ENCODE assay signal across 1 cellular context in genomic region chr20:1855113-1855512, GRCh38.
A peak's percentile ranks its signal among the peaks of the same experiment; 100 is the strongest.
TF ChIP-seq lines count a peak whose summit lies in the region.

No MANE protein-coding gene starts in this region.

TF ChIP-seq in HepG2, 621 proteins besides CTCF, POLR2A, EP300 and RAD21 (continued from another document and continues in another):
- TF ChIP-seq, protein P1, sequence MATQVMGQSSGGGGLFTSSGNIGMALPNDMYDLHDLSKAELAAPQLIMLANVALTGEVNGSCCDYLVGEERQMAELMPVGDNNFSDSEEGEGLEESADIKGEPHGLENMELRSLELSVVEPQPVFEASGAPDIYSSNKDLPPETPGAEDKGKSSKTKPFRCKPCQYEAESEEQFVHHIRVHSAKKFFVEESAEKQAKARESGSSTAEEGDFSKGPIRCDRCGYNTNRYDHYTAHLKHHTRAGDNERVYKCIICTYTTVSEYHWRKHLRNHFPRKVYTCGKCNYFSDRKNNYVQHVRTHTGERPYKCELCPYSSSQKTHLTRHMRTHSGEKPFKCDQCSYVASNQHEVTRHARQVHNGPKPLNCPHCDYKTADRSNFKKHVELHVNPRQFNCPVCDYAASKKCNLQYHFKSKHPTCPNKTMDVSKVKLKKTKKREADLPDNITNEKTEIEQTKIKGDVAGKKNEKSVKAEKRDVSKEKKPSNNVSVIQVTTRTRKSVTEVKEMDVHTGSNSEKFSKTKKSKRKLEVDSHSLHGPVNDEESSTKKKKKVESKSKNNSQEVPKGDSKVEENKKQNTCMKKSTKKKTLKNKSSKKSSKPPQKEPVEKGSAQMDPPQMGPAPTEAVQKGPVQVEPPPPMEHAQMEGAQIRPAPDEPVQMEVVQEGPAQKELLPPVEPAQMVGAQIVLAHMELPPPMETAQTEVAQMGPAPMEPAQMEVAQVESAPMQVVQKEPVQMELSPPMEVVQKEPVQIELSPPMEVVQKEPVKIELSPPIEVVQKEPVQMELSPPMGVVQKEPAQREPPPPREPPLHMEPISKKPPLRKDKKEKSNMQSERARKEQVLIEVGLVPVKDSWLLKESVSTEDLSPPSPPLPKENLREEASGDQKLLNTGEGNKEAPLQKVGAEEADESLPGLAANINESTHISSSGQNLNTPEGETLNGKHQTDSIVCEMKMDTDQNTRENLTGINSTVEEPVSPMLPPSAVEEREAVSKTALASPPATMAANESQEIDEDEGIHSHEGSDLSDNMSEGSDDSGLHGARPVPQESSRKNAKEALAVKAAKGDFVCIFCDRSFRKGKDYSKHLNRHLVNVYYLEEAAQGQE (IDR thresholded peaks at IDR 0.05; ENCODE audit: borderline replicate concordance in 1 of 2, low read depth in 1 of 2, low read length in 2 of 2): 0 out of 4 replicates have a peak, but pooled peaks of 1 of the 2 experiments have one; percentile 44
- TF ChIP-seq ZNF34 (CRISPR knock-in tag; IDR thresholded peaks at IDR 0.05; ENCODE audit: borderline replicate concordance) (no peak), SIX1 (CRISPR knock-in tag; IDR thresholded peaks at IDR 0.05; ENCODE audit: borderline replicate concordance) (peak; percentile 57; the same call in 1 of the 2 replicates), AKAP8 (CRISPR knock-in tag; IDR thresholded peaks at IDR 0.05) (no peak), MZF1 (CRISPR knock-in tag; IDR thresholded peaks at IDR 0.05; ENCODE audit: borderline replicate concordance) (no peak), ZUFSP (CRISPR knock-in tag; IDR thresholded peaks at IDR 0.05; ENCODE audit: borderline replicate concordance) (no peak), ZSCAN5A (CRISPR knock-in tag; IDR thresholded peaks at IDR 0.05; ENCODE audit: borderline replicate concordance) (no peak), XBP1 (CRISPR knock-in tag; IDR thresholded peaks at IDR 0.05) (no peak), SMARCC2 (IDR thresholded peaks at IDR 0.05) (no peak), XRCC5 (optimal IDR thresholded peaks at IDR 0.05; ENCODE audit: low read length) (no peak), ZNF816 (CRISPR knock-in tag; IDR thresholded peaks at IDR 0.05; ENCODE audit: borderline replicate concordance) (no peak), HHEX (CRISPR knock-in tag; IDR thresholded peaks at IDR 0.05) (no peak), RCOR2 (CRISPR knock-in tag; IDR thresholded peaks at IDR 0.05) (peak; percentile 74; the same call in 1 of the 2 replicates), ZNF160 (CRISPR knock-in tag; IDR thresholded peaks at IDR 0.05) (no peak), TOE1 (CRISPR knock-in tag; IDR thresholded peaks at IDR 0.05) (0 out of 2 replicates have a peak, but pooled peaks have one; percentile 45), HOXA3 (CRISPR knock-in tag; IDR thresholded peaks at IDR 0.05) (0 out of 2 replicates have a peak, but pooled peaks have one; percentile 38), HOXA7 (CRISPR knock-in tag; IDR thresholded peaks at IDR 0.05) (no peak), SMAD3 (CRISPR knock-in tag; IDR thresholded peaks at IDR 0.05) (no peak), NFYC (CRISPR knock-in tag; IDR thresholded peaks at IDR 0.05) (no peak), CSRNP2 (CRISPR knock-in tag; conservative IDR thresholded peaks at IDR 0.05; ENCODE audit: low read depth) (no peak), ZSCAN12 (CRISPR knock-in tag; IDR thresholded peaks at IDR 0.05) (no peak), MXI1 (IDR thresholded peaks at IDR 0.05; ENCODE audit: borderline replicate concordance, low read depth, low read length) (no peak), ZNF558 (CRISPR knock-in tag; IDR thresholded peaks at IDR 0.05; ENCODE audit: borderline replicate concordance) (no peak), MYC (CRISPR knock-in tag; IDR thresholded peaks at IDR 0.05; ENCODE audit: borderline replicate concordance) (no peak), SOX5 (CRISPR knock-in tag; IDR thresholded peaks at IDR 0.05; ENCODE audit: borderline replicate concordance) (peak; percentile 61; the same call in 1 of the 2 replicates), ZNF724P (CRISPR knock-in tag; IDR thresholded peaks at IDR 0.05; ENCODE audit: borderline replicate concordance) (no peak), REXO4 (CRISPR knock-in tag; IDR thresholded peaks at IDR 0.05; ENCODE audit: borderline replicate concordance) (no peak), ZNF431 (CRISPR knock-in tag; IDR thresholded peaks at IDR 0.05; ENCODE audit: borderline replicate concordance, low read depth) (no peak), HMGA1 (CRISPR knock-in tag; conservative IDR thresholded peaks at IDR 0.05) (no peak), ZHX1 (CRISPR knock-in tag; IDR thresholded peaks at IDR 0.05; ENCODE audit: low read depth) (no peak), ZNF17 (CRISPR knock-in tag; IDR thresholded peaks at IDR 0.05) (no peak), SCMH1 (CRISPR knock-in tag; IDR thresholded peaks at IDR 0.05; ENCODE audit: borderline replicate concordance) (no peak)
- TF ChIP-seq, protein P2, sequence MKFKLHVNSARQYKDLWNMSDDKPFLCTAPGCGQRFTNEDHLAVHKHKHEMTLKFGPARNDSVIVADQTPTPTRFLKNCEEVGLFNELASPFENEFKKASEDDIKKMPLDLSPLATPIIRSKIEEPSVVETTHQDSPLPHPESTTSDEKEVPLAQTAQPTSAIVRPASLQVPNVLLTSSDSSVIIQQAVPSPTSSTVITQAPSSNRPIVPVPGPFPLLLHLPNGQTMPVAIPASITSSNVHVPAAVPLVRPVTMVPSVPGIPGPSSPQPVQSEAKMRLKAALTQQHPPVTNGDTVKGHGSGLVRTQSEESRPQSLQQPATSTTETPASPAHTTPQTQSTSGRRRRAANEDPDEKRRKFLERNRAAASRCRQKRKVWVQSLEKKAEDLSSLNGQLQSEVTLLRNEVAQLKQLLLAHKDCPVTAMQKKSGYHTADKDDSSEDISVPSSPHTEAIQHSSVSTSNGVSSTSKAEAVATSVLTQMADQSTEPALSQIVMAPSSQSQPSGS (CRISPR knock-in tag; IDR thresholded peaks at IDR 0.05): peak; percentile 58; the same call in 1 of the 2 replicates
- TF ChIP-seq, protein P3, sequence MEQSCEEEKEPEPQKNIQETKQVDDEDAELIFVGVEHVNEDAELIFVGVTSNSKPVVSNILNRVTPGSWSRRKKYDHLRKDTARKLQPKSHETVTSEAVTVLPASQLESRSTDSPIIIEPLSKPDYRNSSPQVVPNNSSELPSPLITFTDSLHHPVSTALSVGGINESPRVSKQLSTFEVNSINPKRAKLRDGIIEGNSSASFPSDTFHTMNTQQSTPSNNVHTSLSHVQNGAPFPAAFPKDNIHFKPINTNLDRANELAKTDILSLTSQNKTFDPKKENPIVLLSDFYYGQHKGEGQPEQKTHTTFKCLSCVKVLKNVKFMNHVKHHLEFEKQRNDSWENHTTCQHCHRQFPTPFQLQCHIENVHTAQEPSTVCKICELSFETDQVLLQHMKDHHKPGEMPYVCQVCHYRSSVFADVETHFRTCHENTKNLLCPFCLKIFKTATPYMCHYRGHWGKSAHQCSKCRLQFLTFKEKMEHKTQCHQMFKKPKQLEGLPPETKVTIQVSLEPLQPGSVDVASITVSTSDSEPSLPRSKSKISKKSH (CRISPR knock-in tag; IDR thresholded peaks at IDR 0.05; ENCODE audit: borderline replicate concordance): no peak
- TF ChIP-seq, protein P4, sequence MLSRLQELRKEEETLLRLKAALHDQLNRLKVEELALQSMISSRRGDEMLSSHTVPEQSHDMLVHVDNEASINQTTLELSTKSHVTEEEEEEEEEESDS (CRISPR knock-in tag; IDR thresholded peaks at IDR 0.05; ENCODE audit: borderline replicate concordance): no peak
- TF ChIP-seq, protein P5, sequence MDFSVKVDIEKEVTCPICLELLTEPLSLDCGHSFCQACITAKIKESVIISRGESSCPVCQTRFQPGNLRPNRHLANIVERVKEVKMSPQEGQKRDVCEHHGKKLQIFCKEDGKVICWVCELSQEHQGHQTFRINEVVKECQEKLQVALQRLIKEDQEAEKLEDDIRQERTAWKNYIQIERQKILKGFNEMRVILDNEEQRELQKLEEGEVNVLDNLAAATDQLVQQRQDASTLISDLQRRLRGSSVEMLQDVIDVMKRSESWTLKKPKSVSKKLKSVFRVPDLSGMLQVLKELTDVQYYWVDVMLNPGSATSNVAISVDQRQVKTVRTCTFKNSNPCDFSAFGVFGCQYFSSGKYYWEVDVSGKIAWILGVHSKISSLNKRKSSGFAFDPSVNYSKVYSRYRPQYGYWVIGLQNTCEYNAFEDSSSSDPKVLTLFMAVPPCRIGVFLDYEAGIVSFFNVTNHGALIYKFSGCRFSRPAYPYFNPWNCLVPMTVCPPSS (IDR thresholded peaks at IDR 0.05): no peak
- TF ChIP-seq, protein P6, sequence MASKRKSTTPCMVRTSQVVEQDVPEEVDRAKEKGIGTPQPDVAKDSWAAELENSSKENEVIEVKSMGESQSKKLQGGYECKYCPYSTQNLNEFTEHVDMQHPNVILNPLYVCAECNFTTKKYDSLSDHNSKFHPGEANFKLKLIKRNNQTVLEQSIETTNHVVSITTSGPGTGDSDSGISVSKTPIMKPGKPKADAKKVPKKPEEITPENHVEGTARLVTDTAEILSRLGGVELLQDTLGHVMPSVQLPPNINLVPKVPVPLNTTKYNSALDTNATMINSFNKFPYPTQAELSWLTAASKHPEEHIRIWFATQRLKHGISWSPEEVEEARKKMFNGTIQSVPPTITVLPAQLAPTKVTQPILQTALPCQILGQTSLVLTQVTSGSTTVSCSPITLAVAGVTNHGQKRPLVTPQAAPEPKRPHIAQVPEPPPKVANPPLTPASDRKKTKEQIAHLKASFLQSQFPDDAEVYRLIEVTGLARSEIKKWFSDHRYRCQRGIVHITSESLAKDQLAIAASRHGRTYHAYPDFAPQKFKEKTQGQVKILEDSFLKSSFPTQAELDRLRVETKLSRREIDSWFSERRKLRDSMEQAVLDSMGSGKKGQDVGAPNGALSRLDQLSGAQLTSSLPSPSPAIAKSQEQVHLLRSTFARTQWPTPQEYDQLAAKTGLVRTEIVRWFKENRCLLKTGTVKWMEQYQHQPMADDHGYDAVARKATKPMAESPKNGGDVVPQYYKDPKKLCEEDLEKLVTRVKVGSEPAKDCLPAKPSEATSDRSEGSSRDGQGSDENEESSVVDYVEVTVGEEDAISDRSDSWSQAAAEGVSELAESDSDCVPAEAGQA (IDR thresholded peaks at IDR 0.05; ENCODE audit: low read depth): no peak
- TF ChIP-seq, protein P6 (CRISPR knock-in tag; IDR thresholded peaks at IDR 0.05; ENCODE audit: borderline replicate concordance): no peak
